Comparison of ENCODE assay signal across 1 cellular context in genomic region chr9:120579750-120580590, GRCh38.
TF ChIP-seq lines count a peak whose summit lies in the region.

CDK5RAP2 (minus strand) TSS chr9:120580167; CDS start chr9:120579978, 189 bp downstream.

TF ChIP-seq in HEK293, 187 proteins besides CTCF, POLR2A, EP300 and RAD21 (continued from another document):
- TF ChIP-seq ZFP69B (tag by site-specific recombination; IDR thresholded peaks at IDR 0.05) (peak; percentile 53), TCF7L2 (IDR thresholded peaks at IDR 0.05; ENCODE audit: borderline replicate concordance, low read depth, low read length) (no peak), ZNF335 (tag by site-specific recombination; conservative IDR thresholded peaks at IDR 0.05) (peak; percentile 92), ZNF623 (tag by site-specific recombination; IDR thresholded peaks at IDR 0.05) (no peak), SCRT2 (tag by site-specific recombination; IDR thresholded peaks at IDR 0.05) (no peak), YY1 (tag by site-specific recombination; IDR thresholded peaks at IDR 0.05) (peak; percentile 99), ZNF362 (tag by site-specific recombination; IDR thresholded peaks at IDR 0.05) (peak; percentile 97), ZNF639 (tag by site-specific recombination; IDR thresholded peaks at IDR 0.05) (peak; percentile 15; the same call in 1 of the 2 replicates), ZNF26 (tag by site-specific recombination; IDR thresholded peaks at IDR 0.05) (no peak), ZNF585B (tag by site-specific recombination; IDR thresholded peaks at IDR 0.05) (no peak), ZNF239 (tag by site-specific recombination; IDR thresholded peaks at IDR 0.05) (no peak), ZNF132 (tag by site-specific recombination; IDR thresholded peaks at IDR 0.05; ENCODE audit: borderline replicate concordance) (no peak), ZNF248 (tag by site-specific recombination; IDR thresholded peaks at IDR 0.05) (no peak), EGR2 (tag by site-specific recombination; IDR thresholded peaks at IDR 0.05; ENCODE audit: low read depth) (peak; percentile 30), ZNF610 (tag by site-specific recombination; IDR thresholded peaks at IDR 0.05; ENCODE audit: borderline replicate concordance) (0 out of 2 replicates have a peak, but pooled peaks have one; percentile 7), KLF1 (tag by site-specific recombination; IDR thresholded peaks at IDR 0.05) (no peak), REST (tag by site-specific recombination; IDR thresholded peaks at IDR 0.05) (no peak), PRDM2 (tag by site-specific recombination; IDR thresholded peaks at IDR 0.05; ENCODE audit: borderline replicate concordance) (no peak), ZNF174 (tag by site-specific recombination; IDR thresholded peaks at IDR 0.05) (no peak), GFI1B (tag by site-specific recombination; IDR thresholded peaks at IDR 0.05) (no peak), ZNF433 (tag by site-specific recombination; IDR thresholded peaks at IDR 0.05; ENCODE audit: low read depth) (no peak), SCRT1 (tag by site-specific recombination; IDR thresholded peaks at IDR 0.05; ENCODE audit: borderline replicate concordance) (no peak), ZNF148 (tag by site-specific recombination; IDR thresholded peaks at IDR 0.05; ENCODE audit: borderline replicate concordance) (no peak), ZNF214 (tag by site-specific recombination; IDR thresholded peaks at IDR 0.05; ENCODE audit: borderline replicate concordance) (no peak), ZNF501 (tag by site-specific recombination; IDR thresholded peaks at IDR 0.05) (no peak), ZNF19 (tag by site-specific recombination; IDR thresholded peaks at IDR 0.05; ENCODE audit: low read depth) (no peak), PBX3 (CRISPR knock-in tag; IDR thresholded peaks at IDR 0.05) (no peak), ZBTB26 (tag by site-specific recombination; optimal IDR thresholded peaks at IDR 0.05) (peak; percentile 48)
TF ChIP-seq in HEK293: peak in this region for 46.
